ENCODE assay signal across 8 cellular contexts in genomic region chr2:28583899-28584553, GRCh38.
DNase-seq lines count a peak whose midpoint lies in the region; ATAC-seq and TF ChIP-seq lines count a peak whose summit lies in the region.

No MANE protein-coding gene starts in this region.

- POLR2A ChIA-PET in SK-N-SH (lab: Yijun Ruan, JAX) = interaction anchor here (1.0 kb wide), 1 partner anchor 10 kb away, joined by 3 read pairs; no protein-coding TSS in a partner anchor

- no peak overlapping the region for H3T11ph ChIP-seq in H9 (ENCODE audit: low read length)

- no peaks in the 10 kb centered on the region for H3K9me3 Mint-ChIP-seq in H9

- H3K9ac ChIP-seq in H9 (ENCODE audit: extremely low read depth, insufficient read length, low read length) (no peak overlapping the region), SK-N-SH (peak overlapping the region; percentile 65)

- H3K4me3 ChIP-seq in ACC112 (ENCODE audit: low read depth, low read length) (peak overlapping the region; percentile 68), SK-N-SH (ENCODE audit: low read depth in 2 of 2, low read length in 1 of 2) (peak overlapping the region in 1 of 2 experiments; percentile 21; a peak in 2 of 4 replicates), right cardiac atrium (ENCODE audit: low read length) (no peak overlapping the region), spleen (no peak overlapping the region)

- no peak overlapping the region for H4K91ac ChIP-seq in H9 (ENCODE audit: insufficient read length, low read depth, low read length)

- H3F3A ChIP-seq in SK-N-SH (replicated peaks; ENCODE audit: insufficient read depth) = peaks cover 21% of the 10 kb centered on the region

- H3K9me2 ChIP-seq in SK-N-SH = no peaks in the 10 kb centered on the region

- TF ChIP-seq CTCF in H9 (conservative IDR thresholded peaks at IDR 0.05) = no peak
- no peak for TF ChIP-seq CTCF in SK-N-SH (IDR thresholded peaks at IDR 0.05)
- TF ChIP-seq CTCF in spleen (IDR thresholded peaks at IDR 0.05 in 8 of 11, conservative IDR thresholded peaks at IDR 0.05 in 3 of 11) = no peak

- TF ChIP-seq EP300 in SK-N-SH (IDR thresholded peaks at IDR 0.05; ENCODE audit: borderline replicate concordance in 1 of 2, low read depth in 1 of 2, low read length in 1 of 2) = peak in 1 of 2 experiments; percentile 91; a peak in 2 of 4 replicates

- no peak for TF ChIP-seq POLR2A in spleen (IDR thresholded peaks at IDR 0.05)

- H3K23ac ChIP-seq in H9 (ENCODE audit: insufficient read length, low read depth, low read length) = no peak overlapping the region

- peak overlapping the region; percentile 96 for H3K27ac ChIP-seq in ACC112 (ENCODE audit: low read depth, low read length)
- H3K27ac ChIP-seq in H9 (ENCODE audit: insufficient read length, low read depth, low read length) = no peak overlapping the region
- H3K27ac ChIP-seq in SK-N-SH (ENCODE audit: low read depth in 2 of 2, low read length in 1 of 2) = peak overlapping the region in 1 of 2 experiments; percentile 97; a peak in 2 of 4 replicates
- peak overlapping the region; percentile 93 for H3K27ac ChIP-seq in right cardiac atrium (ENCODE audit: low read length)
- peak overlapping the region in 3 of 8 donors; percentile 20 to 36 (median 24) for H3K27ac ChIP-seq in spleen

- peaks cover 0 to 3% of the 10 kb centered on the region in 2 experiments; a peak in 2 of 4 replicates for H3K4me1 Mint-ChIP-seq in H9

- TF ChIP-seq RAD21 in SK-N-SH (IDR thresholded peaks at IDR 0.05; ENCODE audit: low read length) = no peak

- H2BK15ac ChIP-seq in H9 (ENCODE audit: low read depth, low read length) = no peak overlapping the region

- H2AFZ ChIP-seq in ACC112 (ENCODE audit: low read length, unreplicated experiment) (peak overlapping the region; percentile 79), H9 (ENCODE audit: low read length) (no peak overlapping the region), SK-N-SH (ENCODE audit: low read depth) (peak overlapping the region; percentile 76; the same call in 1 of the 2 replicates)

- H2BK20ac ChIP-seq in H9 (ENCODE audit: low read depth, low read length, poor library complexity, severe bottlenecking) = no peak overlapping the region

- H3K79me1 ChIP-seq in H9 (ENCODE audit: insufficient read depth, low read depth, low read length, poor library complexity, severe bottlenecking) = no peaks in the 10 kb centered on the region

- no peak overlapping the region for H2BK12ac ChIP-seq in H9 (ENCODE audit: insufficient read length, low read depth, low read length)

- intact Hi-C loops in right cardiac atrium (cut with DNase I) = no loop called here
- intact Hi-C loops in spleen (cut with DNase I; ENCODE audit: low total_unique reads) = no loop called here

- H3K4ac ChIP-seq in H9 (ENCODE audit: low read depth, low read length) = no peak overlapping the region

- no peak overlapping the region for H2AK5ac ChIP-seq in H9 (ENCODE audit: insufficient read length, low read length)

- H3K23me2 ChIP-seq in H9 (ENCODE audit: insufficient read length, low read depth, low read length, poor library complexity, severe bottlenecking) = no peaks in the 10 kb centered on the region

- H3K36me3 ChIP-seq in ACC112 (ENCODE audit: insufficient read depth, low read length) (no peaks in the 10 kb centered on the region), SK-N-SH (replicated peaks in 1 of 2; ENCODE audit: control insufficient read depth in 1 of 2, insufficient read depth in 2 of 2, low read length in 1 of 2) (no peaks in the 10 kb centered on the region), spleen (no peaks in the 10 kb centered on the region)

- CTCF ChIA-PET in SK-N-SH (lab: Yijun Ruan, JAX) = interaction anchor here (1.0 to 11.5 kb wide), 4 partner anchors 11 to 237 kb away, joined by 3 to 90 read pairs (median 8); no protein-coding TSS in a partner anchor

- H3K27me3 ChIP-seq in ACC112 (ENCODE audit: insufficient read depth, low read length) (no peaks in the 10 kb centered on the region), H9 (ENCODE audit: insufficient read depth, low read length) (no peaks in the 10 kb centered on the region), SK-N-SH (ENCODE audit: insufficient read depth) (no peaks in the 10 kb centered on the region), right cardiac atrium (ENCODE audit: control insufficient read depth, insufficient read depth) (no peaks in the 10 kb centered on the region), spleen (replicated peaks in 1 of 7) (no peaks in the 10 kb centered on the region)

- no peak overlapping the region for H2BK120ac ChIP-seq in H9 (ENCODE audit: low read depth, low read length, poor library complexity, severe bottlenecking)

- H3K79me2 ChIP-seq in ACC112 (ENCODE audit: control insufficient read depth, insufficient read depth, low read length, unreplicated experiment) (no peaks in the 10 kb centered on the region), H9 (ENCODE audit: insufficient read depth, low read length) (no peaks in the 10 kb centered on the region), SK-N-SH (ENCODE audit: insufficient read depth) (no peaks in the 10 kb centered on the region)

- no CpG with 5 or more reads among the region's 10 CpGs for WGBS in H9 (ENCODE audit: extremely low coverage, insufficient read length, low lambda C conversion rate)
- 21% methylated on average over 10 of the region's 10 CpGs for WGBS in SK-N-SH (ENCODE audit: low lambda C conversion rate)
- WGBS in right cardiac atrium = 16% methylated on average over 10 of the region's 10 CpGs
- 40 to 52% (median 47%) methylated on average over 10 of the region's 10 CpGs for WGBS in spleen, 5 donors

- no peak overlapping the region for H3K4me3 Mint-ChIP-seq in H9

- H3K9me3 ChIP-seq in H9 (ENCODE audit: control insufficient read depth, low read depth, low read length) (no peaks in the 10 kb centered on the region), SK-N-SH (no peaks in the 10 kb centered on the region), right cardiac atrium (ENCODE audit: control insufficient read depth, low read length) (no peaks in the 10 kb centered on the region), spleen (no peaks in the 10 kb centered on the region)

- H3K14ac ChIP-seq in H9 (ENCODE audit: insufficient read depth, low read length) = peak overlapping the region; percentile 11; the same call in 1 of the 2 replicates

- ATAC-seq in right cardiac atrium (peak; percentile 87 to 91), GM18858 (IDR thresholded peaks at IDR 0.05; ENCODE audit: unreplicated experiment) (no peak)

- H3K4me2 ChIP-seq in H9 (ENCODE audit: insufficient read depth, insufficient read length, low read length) (no peak overlapping the region), SK-N-SH (peak overlapping the region; percentile 64)

- DNase-seq in H9 (no peak), SK-N-SH (no peak), amniotic epithelial cell (ENCODE audit: low read depth) (peak; percentile 94), right cardiac atrium (peak; percentile 75 to 87 (median 82)), smooth muscle cell of the brain vasculature (ENCODE audit: low read depth, low spot score) (peak; percentile 82), spleen (no peak)

- no peak overlapping the region for H2BK5ac ChIP-seq in H9 (ENCODE audit: insufficient read length, low read length)

- no peaks in the 10 kb centered on the region for H4K20me1 ChIP-seq in H9 (ENCODE audit: control insufficient read depth, insufficient read depth, insufficient read length)
- H4K20me1 ChIP-seq in SK-N-SH (ENCODE audit: insufficient read depth) = no peaks in the 10 kb centered on the region

- H3K4me1 ChIP-seq in ACC112 (ENCODE audit: control insufficient read depth, insufficient read depth, low read length, unreplicated experiment) = peaks cover 35% of the 10 kb centered on the region
- peaks cover 6% of the 10 kb centered on the region; the same call in 1 of the 2 replicates for H3K4me1 ChIP-seq in H9 (ENCODE audit: insufficient read depth, low read length)
- H3K4me1 ChIP-seq in SK-N-SH (ENCODE audit: control insufficient read depth in 1 of 2, insufficient read depth in 2 of 2, low read depth in 1 of 2, low read length in 1 of 2) = peaks cover 0 to 19% of the 10 kb centered on the region in 2 experiments; a peak in 3 of 4 replicates
- peaks cover 8% of the 10 kb centered on the region for H3K4me1 ChIP-seq in right cardiac atrium (ENCODE audit: control insufficient read depth, insufficient read depth, low read length)
- H3K4me1 ChIP-seq in spleen = peaks cover 5 to 41% (median 28%) of the 10 kb centered on the region in 6 donors

- H4K8ac ChIP-seq in H9 (replicated peaks; ENCODE audit: insufficient read length, low read depth, low read length) = no peak overlapping the region

- no peaks in the 10 kb centered on the region; a peak in 1 of 7 replicates for H3K36me3 Mint-ChIP-seq in H9 (ENCODE audit: insufficient read depth in 1 of 3, low read depth in 3 of 3)

- peak overlapping the region in 2 of 3 experiments; percentile 65 to 73; a peak in 3 of 7 replicates for H3K27ac Mint-ChIP-seq in H9

- no peak overlapping the region for H4K5ac ChIP-seq in H9 (ENCODE audit: insufficient read length, low read depth, low read length)

- no peak overlapping the region for H3K56ac ChIP-seq in H9 (ENCODE audit: insufficient read length, low read depth, low read length)

- no peaks in the 10 kb centered on the region; the same call in 1 of the 2 replicates for H3K27me3 Mint-ChIP-seq in H9 (ENCODE audit: low read depth)

- H3K18ac ChIP-seq in H9 (ENCODE audit: insufficient read length, low read depth, low read length) = no peak overlapping the region

TF ChIP-seq in SK-N-SH, 30 proteins besides CTCF, POLR2A, EP300 and RAD21 (continues in another document):
- peak; percentile 99 for TF ChIP-seq FOSL2 (IDR thresholded peaks at IDR 0.05; ENCODE audit: borderline replicate concordance, low read depth)
- TF ChIP-seq, protein P1, sequence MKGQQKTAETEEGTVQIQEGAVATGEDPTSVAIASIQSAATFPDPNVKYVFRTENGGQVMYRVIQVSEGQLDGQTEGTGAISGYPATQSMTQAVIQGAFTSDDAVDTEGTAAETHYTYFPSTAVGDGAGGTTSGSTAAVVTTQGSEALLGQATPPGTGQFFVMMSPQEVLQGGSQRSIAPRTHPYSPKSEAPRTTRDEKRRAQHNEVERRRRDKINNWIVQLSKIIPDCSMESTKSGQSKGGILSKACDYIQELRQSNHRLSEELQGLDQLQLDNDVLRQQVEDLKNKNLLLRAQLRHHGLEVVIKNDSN (IDR thresholded peaks at IDR 0.05; ENCODE audit: borderline replicate concordance, low read depth) = peak; percentile 85
- peak; percentile 85 for TF ChIP-seq FOXM1 (IDR thresholded peaks at IDR 0.05; ENCODE audit: low read depth)
- no peak for TF ChIP-seq EZH2phosphoT487 (IDR thresholded peaks at IDR 0.05; ENCODE audit: borderline replicate concordance, low read depth)
- TF ChIP-seq, protein P2, sequence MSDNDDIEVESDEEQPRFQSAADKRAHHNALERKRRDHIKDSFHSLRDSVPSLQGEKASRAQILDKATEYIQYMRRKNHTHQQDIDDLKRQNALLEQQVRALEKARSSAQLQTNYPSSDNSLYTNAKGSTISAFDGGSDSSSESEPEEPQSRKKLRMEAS (IDR thresholded peaks at IDR 0.05; ENCODE audit: low read depth) = peak; percentile 95
- TF ChIP-seq YY1 (IDR thresholded peaks at IDR 0.05; ENCODE audit: low read depth) = peak; percentile 66
- TF ChIP-seq MXI1 (IDR thresholded peaks at IDR 0.05; ENCODE audit: low read depth, low read length) = no peak
- peak; percentile 38 for TF ChIP-seq NFIC (IDR thresholded peaks at IDR 0.05; ENCODE audit: borderline replicate concordance)

Comparison
In these comparisons a context has a peak if more than half of its experiments do, and no peak if none do; other contexts are left out.
1. DNase-seq: peak in amniotic epithelial cell (single experiment), right cardiac atrium (3 of 3) and smooth muscle cell of the brain vasculature (single experiment); none in H9 (single experiment), SK-N-SH (single experiment) and spleen (single experiment).